In genomic region chr16:89473791-89474414, GRCh38 we compare ENCODE assay signal across 13 cellular contexts. TPM values are rescaled to one million over a fixed set of nuclear protein-coding genes. Genes with fewer than 3 reads are reported as not detected.
A peak's percentile ranks its signal among the peaks of the same experiment; 100 is the strongest.
DNase-seq lines count a peak whose midpoint lies in the region; ATAC-seq and TF ChIP-seq lines count a peak whose summit lies in the region.
"Had no signal": no experiment of that assay in that cellular context is flagged by ENCODE, and none has a peak within 500 bp of the region (broad histone marks: within the 10 kb centered on the region; RNA-seq: fewer than 3 reads in every experiment).

No MANE protein-coding gene starts in this region.

- ATAC-seq in gastrocnemius medialis: no peak
- ATAC-seq: stimulated activated memory B cell treated with anti-CD40 and anti-IgM and Interleukin-4, amounts not matched to agents 10 μg/mL and 1 μg/mL and 100 μg/mL, for 72 hours had no signal

- H3K4me3 ChIP-seq in NB4 (ENCODE audit: low read depth, low read length) (no peak overlapping the region), brain microvascular endothelial cell (ENCODE audit: low read depth, low read length) (no peak overlapping the region), mesodermal cell (ENCODE audit: extremely low read depth, insufficient read depth, low read length, poor library complexity, severe bottlenecking) (no peak overlapping the region), gastrocnemius medialis (no peak overlapping the region)
- H3K4me3 ChIP-seq: heart left ventricle had no signal

- H3K27me3 ChIP-seq in brain microvascular endothelial cell (replicated peaks) (no peaks in the 10 kb centered on the region), gastrocnemius medialis (no peaks in the 10 kb centered on the region)
- H3K27me3 ChIP-seq: heart left ventricle had no signal

- no peak for TF ChIP-seq POLR2A in NB4 (IDR thresholded peaks at IDR 0.05; ENCODE audit: extremely low read depth, insufficient read length)
- no peak for TF ChIP-seq POLR2A in gastrocnemius medialis (IDR thresholded peaks at IDR 0.05)

- 77 to 93% methylated on average over 6 to 8 of the region's 9 CpGs for WGBS in mesodermal cell (ENCODE audit: insufficient coverage in 2 of 2), 2 experiments

- in situ Hi-C loops in brain microvascular endothelial cell (cut with HindIII; ENCODE audit: low pct_ligation_motif_present, low sequenced_read_pairs) (no loop called here), gastrocnemius medialis (cut with MboI; ENCODE audit: low sequenced_read_pairs in 4 of 4) (no loop called here)

- intact Hi-C loops in gastrocnemius medialis (cut with DNase I; ENCODE audit: low total_unique reads): no loop called here

- peaks cover 40% of the 10 kb centered on the region for H3K4me1 ChIP-seq in mesodermal cell (ENCODE audit: control insufficient read depth, insufficient read depth, low read length, poor library complexity, severe bottlenecking)
- H3K4me1 ChIP-seq in gastrocnemius medialis: peaks cover 86 to 87% of the 10 kb centered on the region in 2 donors

- DNase-seq in CD1c-positive myeloid dendritic cell (ENCODE audit: extremely low spot score) (peak; percentile 53), NB4 (ENCODE audit: low read depth) (peak; percentile 81), brain microvascular endothelial cell (peak; percentile 34), gastrocnemius medialis (no peak), activated gamma-delta T cell treated with Interleukin-2 at 50 U/mL for 16 hours (no peak), DMS53 (lab: John Stamatoyannopoulos, UW) (no peak)
- no peak for DNase-seq in stimulated activated CD8-positive, alpha-beta memory T cell treated with anti-CD3 and anti-CD28 coated beads, Interleukin-4, amount 100 ng/mL, for 48 hours
- DNase-seq: DMS 273 treated with DMSO at 0.1 percent for 48 hours, heart left ventricle, NCI-H748 treated with DMSO at 0.1 percent for 48 hours had no signal

- TF ChIP-seq CTCF in NB4 (IDR thresholded peaks at IDR 0.05; ENCODE audit: low read depth, low read length) (no peak), brain microvascular endothelial cell (IDR thresholded peaks at IDR 0.05; ENCODE audit: low read depth, low read length, missing control alignments) (no peak), gastrocnemius medialis (IDR thresholded peaks at IDR 0.05 in 4 of 5, conservative IDR thresholded peaks at IDR 0.05 in 1 of 5) (no peak)

- no peaks in the 10 kb centered on the region for H3K9me3 ChIP-seq in mesodermal cell (ENCODE audit: control insufficient read depth, low read length)
- no peaks in the 10 kb centered on the region for H3K9me3 ChIP-seq in gastrocnemius medialis
- H3K9me3 ChIP-seq: heart left ventricle had no signal

- H3K27ac ChIP-seq in brain microvascular endothelial cell (no peak overlapping the region), mesodermal cell (ENCODE audit: low read depth, low read length, severe bottlenecking) (peak overlapping the region; percentile 19), gastrocnemius medialis (peak overlapping the region in 1 of 4 donors; percentile 86)
- H3K27ac ChIP-seq: parathyroid adenoma had no signal

- no peaks in the 10 kb centered on the region for H3K36me3 ChIP-seq in brain microvascular endothelial cell (replicated peaks)
- peaks cover 10% of the 10 kb centered on the region for H3K36me3 ChIP-seq in mesodermal cell (ENCODE audit: control insufficient read depth, insufficient read depth, low read length)
- H3K36me3 ChIP-seq in gastrocnemius medialis: no peaks in the 10 kb centered on the region
- H3K36me3 ChIP-seq: heart left ventricle had no signal

RNA-seq across cellular contexts. Expression of gene ANKRD11, which starts 16.5 kb away (rescaled TPM):
- 97.2 TPM for polyA plus RNA-seq in mesodermal cell (2013, experiment 1 of 2)
- 73.2 TPM for polyA plus RNA-seq in mesodermal cell (2013, experiment 2 of 2)
- 10 to 100 TPM; 26.0 to 77.0 (median 55.0) TPM for total RNA-seq in gastrocnemius medialis

RNA-seq across cellular contexts. Expression of gene SPG7, which starts 34.3 kb away (rescaled TPM):
- polyA plus RNA-seq in mesodermal cell (2013, experiment 1 of 2): 60.7 TPM
- polyA plus RNA-seq in mesodermal cell (2013, experiment 2 of 2): 50.7 TPM
- total RNA-seq in gastrocnemius medialis: 100 to 1,000 TPM in 2 of 4 donors, 10 to 100 TPM in 2; 67.7 to 117 (median 100.0) TPM

Comparison
In these comparisons a context has a peak if more than half of its experiments do, and no peak if none do; other contexts are left out.
1. DNase-seq: peak in CD1c-positive myeloid dendritic cell (single experiment), NB4 (single experiment) and brain microvascular endothelial cell (single experiment); none in gastrocnemius medialis (0 of 2), stimulated activated CD8-positive, alpha-beta memory T cell treated with anti-CD3 and anti-CD28 coated beads, Interleukin-4, amount 100 ng/mL, for 48 hours (single experiment), activated gamma-delta T cell treated with Interleukin-2 at 50 U/mL for 16 hours (single experiment) and DMS53 (single experiment).